ENCODE assay signal across 8 cellular contexts in the genomic region with DNA sequence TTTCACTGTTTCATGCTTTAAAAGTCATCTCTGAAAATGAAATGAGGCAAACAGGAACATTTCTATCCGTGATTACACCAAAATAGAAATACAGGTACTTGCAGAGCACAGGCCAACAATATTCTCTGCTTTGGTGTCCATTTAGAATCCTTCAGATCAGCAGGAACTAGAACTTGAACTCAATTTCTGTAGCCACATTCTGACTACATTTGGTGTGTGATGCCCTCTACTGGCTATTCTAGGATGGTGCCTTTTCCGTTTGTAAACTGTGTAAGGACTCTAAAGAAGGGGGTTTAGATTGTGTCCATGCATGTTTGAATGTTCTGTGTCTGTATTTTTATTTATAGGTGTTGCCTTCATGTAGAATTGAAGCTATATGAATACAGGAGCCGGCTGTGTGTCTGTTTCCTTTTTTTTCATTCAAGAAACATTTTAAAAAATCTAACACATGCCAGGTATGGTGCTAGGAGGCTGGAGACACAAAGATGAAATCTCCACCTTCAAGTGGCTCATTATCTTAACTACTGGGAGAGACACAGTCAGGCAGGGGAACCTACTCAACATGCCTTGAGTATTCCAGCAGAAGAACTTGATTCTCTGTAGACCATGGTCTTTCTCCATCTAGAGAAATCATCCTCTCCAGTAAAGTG. TPM values are rescaled to one million over a fixed set of nuclear protein-coding genes. Genes with fewer than 3 reads are reported as not detected.
A peak's percentile ranks its signal among the peaks of the same experiment; 100 is the strongest.
DNase-seq lines count a peak whose midpoint lies in the region; ATAC-seq and TF ChIP-seq lines count a peak whose summit lies in the region.

No MANE protein-coding gene starts in this region.

- H3K36me3 ChIP-seq in PC-9 (ENCODE audit: low read depth) = no peaks in the 10 kb centered on the region

- no peaks in the 10 kb centered on the region for H4K20me1 ChIP-seq in PC-9 (ENCODE audit: insufficient read depth)

- peaks cover 75% of the 10 kb centered on the region for H3K4me1 ChIP-seq in PC-9 (replicated peaks; ENCODE audit: insufficient read depth)

- POLR2A ChIA-PET in PC-9 (lab: Charles Lee; ENCODE audit: unreplicated experiment) = interaction anchor here (0.6 kb wide), 1 partner anchor 177 kb away, joined by 4 read pairs; no protein-coding TSS in a partner anchor

- H3K79me2 ChIP-seq in PC-9 (ENCODE audit: low read depth) = no peaks in the 10 kb centered on the region

- H3K4me2 ChIP-seq in PC-9 = peak overlapping the region; percentile 1; the same call in 1 of the 2 replicates

- peaks cover 39% of the 10 kb centered on the region for H3F3A ChIP-seq in PC-9 (ENCODE audit: insufficient read depth, low read depth)

- H3K9me3 ChIP-seq in PC-9 (ENCODE audit: insufficient read depth, low read depth) = no peaks in the 10 kb centered on the region

- no TSS peak for BruUV-seq in PC-9 (replicated peaks; lab: Mats Ljungman, UMichigan)

- CTCF ChIA-PET in PC-9 (lab: Charles Lee) = interaction anchor here (0.7 to 1.4 kb wide), 5 partner anchors 76 to 996 kb away, joined by 3 to 4 read pairs (median 3); a partner anchor contains a TSS

- intact Hi-C loops in PC-9 (cut with micrococcal nuclease; ENCODE audit: unreplicated experiment) = loop anchor here (1.0 to 5.0 kb wide), 7 partner anchors 12 to 207 kb away; no protein-coding TSS in a partner anchor

- no peaks in the 10 kb centered on the region for H3K9me3 Mint-ChIP-seq in activated naive CD4-positive, alpha-beta T cell treated with anti-CD3 and anti-CD28 coated beads, Interleukin-2, amount 50 U/mL, for 72 hours

- H2AFZ ChIP-seq in PC-9 = no peak overlapping the region

- no peaks in the 10 kb centered on the region for H3K36me3 Mint-ChIP-seq in activated naive CD4-positive, alpha-beta T cell treated with anti-CD3 and anti-CD28 coated beads, Interleukin-2, amount 50 U/mL, for 72 hours

- ATAC-seq in GM21786 (IDR thresholded peaks at IDR 0.05; ENCODE audit: unreplicated experiment) = peak; percentile 80
- peak; percentile 76 to 78 for ATAC-seq in activated naive CD4-positive, alpha-beta T cell treated with anti-CD3 and anti-CD28 coated beads, Interleukin-2, amount 50 U/mL, for 72 hours

- DNase-seq in EL = peak; percentile 75
- DNase-seq in LHCN-M2 (ENCODE audit: low read depth) = peak; percentile 73
- peak; percentile 45 to 76 for DNase-seq in PC-9
- peak in 1 of 2 donors; percentile 45 for DNase-seq in activated naive CD4-positive, alpha-beta T cell treated with anti-CD3 and anti-CD28 coated beads, Interleukin-2, amount 50 U/mL, for 72 hours (ENCODE audit: low spot score in 2 of 2)
- DNase-seq in glomerular visceral epithelial cell (ENCODE audit: extremely low spot score) = peak; percentile 75
- DNase-seq in pons (ENCODE audit: low spot score) = peak; percentile 96
- DNase-seq in T-helper 9 cell = no peak

- peak overlapping the region; percentile 8 for H3K27ac ChIP-seq in PC-9

- H3K4me3 ChIP-seq in PC-9 = no peak overlapping the region

- H3K9me2 ChIP-seq in PC-9 (ENCODE audit: insufficient read depth) = no peaks in the 10 kb centered on the region

- peak; percentile 99 for TF ChIP-seq CTCF in PC-9 (conservative IDR thresholded peaks at IDR 0.05)

- H3K27me3 ChIP-seq in PC-9 (ENCODE audit: insufficient read depth, low read depth) = no peaks in the 10 kb centered on the region

- no peak overlapping the region for H3K27ac Mint-ChIP-seq in activated naive CD4-positive, alpha-beta T cell treated with anti-CD3 and anti-CD28 coated beads, Interleukin-2, amount 50 U/mL, for 72 hours

RNA-seq across cellular contexts. Expression of a gene that starts 7.6 kb away (rescaled TPM):
- 6.3 and 6.6 TPM in 2 replicates for total RNA-seq in LHCN-M2 (2014; rRNA removed)
- 8.8 TPM for polyA plus RNA-seq in LHCN-M2 (2012)
- total RNA-seq in PC-9 (2021) = 23.2 and 26.2 TPM in 2 replicates
- total RNA-seq in activated naive CD4-positive, alpha-beta T cell treated with anti-CD3 and anti-CD28 coated beads, Interleukin-2, amount 50 U/mL, for 72 hours = 10 to 100 TPM; 20.6 to 32.2 TPM
